ENCODE assay signal across 1 cellular context in genomic region chr5:138943615-138944173, GRCh38.
TF ChIP-seq lines count a peak whose summit lies in the region.

No MANE protein-coding gene starts in this region.

TF ChIP-seq in GM23338, 12 proteins besides CTCF, POLR2A, EP300 and RAD21:
- TF ChIP-seq CREB1 (CRISPR knock-in tag; IDR thresholded peaks at IDR 0.05; ENCODE audit: low read depth) (no peak), JUNB (IDR thresholded peaks at IDR 0.05; ENCODE audit: unreplicated experiment) (no peak), EZH2phosphoT487 (IDR thresholded peaks at IDR 0.05; ENCODE audit: unreplicated experiment) (no peak), ETS1 (IDR thresholded peaks at IDR 0.05) (no peak), STAT1 (IDR thresholded peaks at IDR 0.05; ENCODE audit: unreplicated experiment) (no peak), NANOG (IDR thresholded peaks at IDR 0.05; ENCODE audit: borderline replicate concordance) (no peak), ZNF331 (CRISPR knock-in tag; IDR thresholded peaks at IDR 0.05; ENCODE audit: low read depth) (no peak), REST (IDR thresholded peaks at IDR 0.05; ENCODE audit: unreplicated experiment) (no peak), POLR2AphosphoS5 (IDR thresholded peaks at IDR 0.05; ENCODE audit: low read depth) (no peak), ZNF462 (CRISPR knock-in tag; IDR thresholded peaks at IDR 0.05) (no peak), EZH2 (IDR thresholded peaks at IDR 0.05; ENCODE audit: low read depth, unreplicated experiment) (no peak), ZNF114 (CRISPR knock-in tag; IDR thresholded peaks at IDR 0.05) (no peak)
